8 cellular contexts compared by ENCODE assay signal in genomic region chr2:215311625-215312394, GRCh38. TPM values are rescaled to one million over a fixed set of nuclear protein-coding genes. Genes with fewer than 3 reads are reported as not detected.
DNase-seq lines count a peak whose midpoint lies in the region; ATAC-seq and TF ChIP-seq lines count a peak whose summit lies in the region.

Gene ATIC, plus strand, starts transcription at chr2:215312059. Its CDS starts 84 bp downstream, at chr2:215312143.

- peak within 1 kb of the TSS; percentile 93 for H3K14ac ChIP-seq in IMR-90 (replicated peaks; ENCODE audit: low read depth, low read length)

- H3K4me1 ChIP-seq in IMR-90 (ENCODE audit: control insufficient read depth, insufficient read depth, low read length) (0 out of 2 replicates have a peak, but pooled peaks cover 3% of the 10 kb centered on the region), mucosa of descending colon (ENCODE audit: low read depth) (no peaks in the 10 kb centered on the region)

- 0% methylated on average over 21 of the region's 64 CpGs; no CpG with 5 or more reads in 1 of the 2 experiments for WGBS in IMR-90 (ENCODE audit: extremely low coverage in 2 of 2, insufficient read length in 1 of 2), 2 experiments

- no peak for TF ChIP-seq RAD21 in IMR-90 (IDR thresholded peaks at IDR 0.05; ENCODE audit: low read length)

- peak within 1 kb of the TSS; percentile 50 for H3K4me3 ChIP-seq in IMR-90 (ENCODE audit: insufficient read depth, low read depth, low read length)
- peak within 1 kb of the TSS; percentile 51 for H3K4me3 ChIP-seq in epithelial cell of esophagus (ENCODE audit: low read length)
- H3K4me3 ChIP-seq in mucosa of descending colon, result peak within 1 kb of the TSS; percentile 59

- TF ChIP-seq CTCF in IMR-90 (conservative IDR thresholded peaks at IDR 0.05; ENCODE audit: low read depth, low read length), result no peak
- no peak for TF ChIP-seq CTCF in epithelial cell of esophagus (IDR thresholded peaks at IDR 0.05; ENCODE audit: insufficient read depth, low read depth, low read length, missing control alignments)
- TF ChIP-seq CTCF in mucosa of descending colon (IDR thresholded peaks at IDR 0.05), result no peak

- ATAC-seq in GM21528 (IDR thresholded peaks at IDR 0.05; ENCODE audit: low FRiP score, unreplicated experiment) (peak; percentile 99), IMR-90 (ENCODE audit: low read depth) (peak; percentile 97), mucosa of descending colon (peak; percentile 99)

- peaks cover 3% of the 10 kb centered on the region; the same call in 1 of the 2 replicates for H3K9me1 ChIP-seq in IMR-90 (ENCODE audit: insufficient read depth, low read length)

- peak within 1 kb of the TSS; percentile 20 for H3K18ac ChIP-seq in IMR-90 (ENCODE audit: low read depth, low read length)

- H3K9me3 ChIP-seq in IMR-90 (ENCODE audit: control insufficient read depth, insufficient read depth, low read length) (no peaks in the 10 kb centered on the region), mucosa of descending colon (no peaks in the 10 kb centered on the region)

- CTCF ChIA-PET in IMR-90 (lab: Yijun Ruan, JAX), result interaction anchor here (0.6 to 0.7 kb wide), 4 partner anchors 15 to 65 kb away, joined by 3 to 5 read pairs (median 4); no protein-coding TSS in a partner anchor

- in situ Hi-C loops in IMR-90 (cut with MboI; ENCODE audit: low sequenced_read_pairs), result no loop called here

- H3K27me3 ChIP-seq in IMR-90 (ENCODE audit: control insufficient read depth, insufficient read depth, low read length), result no peaks in the 10 kb centered on the region

- H2AK5ac ChIP-seq in IMR-90 (ENCODE audit: low read depth, low read length), result peak within 1 kb of the TSS; percentile 79

- H3K4me2 ChIP-seq in IMR-90 (ENCODE audit: low read depth, low read length), result peak within 1 kb of the TSS; percentile 85

- H3K56ac ChIP-seq in IMR-90 (ENCODE audit: extremely low read depth, insufficient read depth, low read length), result peak within 1 kb of the TSS; percentile 94

- DNase-seq in DMS 273 (lab: John Stamatoyannopoulos, UW; ENCODE audit: unreplicated experiment) (peak; percentile 98), IMR-90 (peak; percentile 92), OCI-M1 (lab: John Stamatoyannopoulos, UW) (peak; percentile 95), activated T-cell treated with anti-CD3 and anti-CD28 coated beads for 4 hours (peak; percentile 81), epithelial cell of esophagus (ENCODE audit: low read depth) (peak; percentile 97), mucosa of descending colon (peak; percentile 97)
- peak; percentile 88 for DNase-seq in stimulated activated CD8-positive, alpha-beta memory T cell treated with anti-CD3 and anti-CD28 coated beads, Interleukin-4, amount 100 ng/mL, for 24 hours (ENCODE audit: low read depth)

- peak within 1 kb of the TSS; percentile 81 for H3K4ac ChIP-seq in IMR-90 (ENCODE audit: low read depth, low read length)

- peak within 1 kb of the TSS; percentile 68 for H3K27ac ChIP-seq in IMR-90 (ENCODE audit: insufficient read depth, low read length)

- intact Hi-C loops in IMR-90 (cut with micrococcal nuclease) (no loop called here), mucosa of descending colon (cut with DNase I, micrococcal nuclease) (no loop called here)

- H2BK20ac ChIP-seq in IMR-90 (ENCODE audit: low read depth, low read length), result peak within 1 kb of the TSS; percentile 22; the same call in 1 of the 2 replicates

- no peaks in the 10 kb centered on the region for H4K20me1 ChIP-seq in IMR-90 (ENCODE audit: insufficient read depth, low read length)

- TF ChIP-seq POLR2A in IMR-90 (IDR thresholded peaks at IDR 0.05; ENCODE audit: low read depth, low read length), result peak; percentile 53; the same call in 1 of the 2 replicates

- peak within 1 kb of the TSS; percentile 80 for H2BK120ac ChIP-seq in IMR-90 (ENCODE audit: low read depth, low read length)

- peak within 1 kb of the TSS; percentile 79 for H3K23ac ChIP-seq in IMR-90 (ENCODE audit: low read depth, low read length)

- dilution Hi-C loops in IMR-90 (cut with HindIII; ENCODE audit: low sequenced_read_pairs, unreplicated experiment), result no loop called here

- peak within 1 kb of the TSS; percentile 90 for H3K9ac ChIP-seq in IMR-90 (ENCODE audit: low read depth, low read length)

- H4K8ac ChIP-seq in IMR-90 (ENCODE audit: low read depth in 2 of 2, low read length in 2 of 2), result peak within 1 kb of the TSS; percentile 96 to 99

- peak within 1 kb of the TSS; percentile 95 for H2AK9ac ChIP-seq in IMR-90 (replicated peaks; ENCODE audit: low read depth, low read length, poor library complexity)

- H4K5ac ChIP-seq in IMR-90 (ENCODE audit: low read depth, low read length), result peak within 1 kb of the TSS; percentile 32

- no TSS peak for BruUV-seq in IMR-90 (replicated peaks; lab: Mats Ljungman, UMichigan)

- peak within 1 kb of the TSS; percentile 56 for H2BK5ac ChIP-seq in IMR-90 (ENCODE audit: low read depth, low read length, poor library complexity, severe bottlenecking)

- H3K36me3 ChIP-seq in IMR-90 (ENCODE audit: control insufficient read depth, insufficient read depth, low read length) (peaks cover 2% of the 10 kb centered on the region; the same call in 1 of the 2 replicates), mucosa of descending colon (ENCODE audit: low read depth) (no peaks in the 10 kb centered on the region)

- peak within 1 kb of the TSS; percentile 30; the same call in 1 of the 3 replicates for H2BK15ac ChIP-seq in IMR-90 (ENCODE audit: low read depth, low read length)

- POLR2A ChIA-PET in IMR-90 (lab: Charles Lee; ENCODE audit: unreplicated experiment), result interaction anchor here (0.6 kb wide), 2 partner anchors 15 to 33 kb away, joined by 5 to 9 read pairs; no protein-coding TSS in a partner anchor

- H4K91ac ChIP-seq in IMR-90 (ENCODE audit: insufficient read depth, low read depth, low read length), result peak within 1 kb of the TSS; percentile 86

- H3K79me1 ChIP-seq in IMR-90 (ENCODE audit: low read depth in 1 of 2, low read length in 2 of 2), result peaks cover 15 to 23% of the 10 kb centered on the region in 2 experiments

- peak within 1 kb of the TSS; percentile 99 for H2AFZ ChIP-seq in IMR-90 (replicated peaks; ENCODE audit: low read length, poor library complexity)

TF ChIP-seq in IMR-90, 13 proteins besides CTCF, POLR2A, EP300 and RAD21:
- TF ChIP-seq MAFK (IDR thresholded peaks at IDR 0.05; ENCODE audit: low read depth, low read length) (no peak), SMC3 (IDR thresholded peaks at IDR 0.05; ENCODE audit: low read depth, low read length) (no peak), RFX5 (IDR thresholded peaks at IDR 0.05; ENCODE audit: low read depth, low read length) (no peak), CEBPB (IDR thresholded peaks at IDR 0.05; ENCODE audit: low read depth, low read length) (no peak), BHLHE40 (IDR thresholded peaks at IDR 0.05; ENCODE audit: low read depth, low read length) (peak; percentile 59), USF2 (IDR thresholded peaks at IDR 0.05; ENCODE audit: low read depth, low read length) (peak; percentile 97), CHD1 (IDR thresholded peaks at IDR 0.05; ENCODE audit: low read depth, low read length) (no peak; the same call in 1 of the 2 replicates), NFE2L2 (IDR thresholded peaks at IDR 0.05; ENCODE audit: low read depth, low read length) (no peak), FOS (IDR thresholded peaks at IDR 0.05; ENCODE audit: low read depth, low read length) (no peak), MAZ (IDR thresholded peaks at IDR 0.05; ENCODE audit: borderline replicate concordance, low read depth, low read length) (peak; percentile 75; the same call in 1 of the 2 replicates), RCOR1 (IDR thresholded peaks at IDR 0.05; ENCODE audit: insufficient replicate concordance, low read length) (no peak), ELK1 (IDR thresholded peaks at IDR 0.05; ENCODE audit: borderline replicate concordance, low read depth, low read length) (no peak), MXI1 (IDR thresholded peaks at IDR 0.05; ENCODE audit: borderline replicate concordance, low read depth, low read length) (peak; percentile 98)

RNA-seq across cellular contexts. Expression of gene ATIC, which starts in this region (rescaled TPM):
- total RNA-seq in IMR-90 (2012; rRNA removed) (29.4 and 30.5 TPM in 2 replicates), mucosa of descending colon (10 to 100 TPM; 73.8 to 91.2 (median 76.6) TPM)
- polyA plus RNA-seq in IMR-90 (2012; rRNA removed), result 96.8 and 101 TPM in 2 replicates
- 29.6 and 76.9 TPM in 2 replicates for polyA plus RNA-seq in IMR-90 (2012; cell fraction: cytosol; rRNA removed)
- 20.5 and 94.2 TPM in 2 replicates for polyA plus RNA-seq in IMR-90 (2012; cell fraction: nucleus; rRNA removed; ENCODE audit: low replicate concordance)

Comparison
In these comparisons a context has a peak if more than half of its experiments do, and no peak if none do; other contexts are left out.
1. Peak in every context shown above with its lines: DNase-seq, ATAC-seq, H3K4me3 ChIP-seq and H3K27ac ChIP-seq.